15 cellular contexts compared by ENCODE assay signal in the genomic region with DNA sequence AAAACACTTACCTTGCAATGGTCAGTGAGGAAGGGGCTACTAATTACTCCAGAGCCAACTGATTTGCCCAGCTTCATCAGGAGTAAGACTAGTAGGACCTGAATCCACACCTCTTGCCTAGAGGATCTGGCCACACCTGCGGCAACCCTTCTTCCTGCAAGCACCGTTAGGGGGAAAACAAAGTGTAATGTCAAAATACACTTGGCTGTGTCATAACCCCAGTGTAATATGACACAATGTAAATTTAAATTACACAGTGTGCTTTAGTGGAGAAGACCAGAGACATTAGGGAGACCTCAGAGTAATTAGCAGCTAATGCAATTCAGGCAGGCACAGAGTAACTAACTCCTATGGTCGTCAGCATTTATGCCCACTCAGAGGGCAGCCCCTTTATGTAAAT.
A peak's percentile ranks its signal among the peaks of the same experiment; 100 is the strongest.
DNase-seq lines count a peak whose midpoint lies in the region; ATAC-seq and TF ChIP-seq lines count a peak whose summit lies in the region.
"Had no signal": no experiment of that assay in that cellular context is flagged by ENCODE, and none has a peak within 500 bp of the region (broad histone marks: within the 10 kb centered on the region; RNA-seq: fewer than 3 reads in every experiment).

No MANE protein-coding gene starts in this region.

- TF ChIP-seq CTCF in endodermal cell (conservative IDR thresholded peaks at IDR 0.05) (no peak), psoas muscle (IDR thresholded peaks at IDR 0.05) (no peak)

- no peaks in the 10 kb centered on the region for H3K9me3 Mint-ChIP-seq in endodermal cell

- intact Hi-C loops in psoas muscle (cut with DNase I), result loop anchor here in 1 of 2 donors (10.0 kb wide), 1 partner anchor 127 kb away; no protein-coding TSS in a partner anchor

- H3K4me1 ChIP-seq in endodermal cell (ENCODE audit: control insufficient read depth, insufficient read depth, low read length) (no peaks in the 10 kb centered on the region), psoas muscle (peaks cover 20% of the 10 kb centered on the region)

- DNase-seq in NCI-H128 (lab: John Stamatoyannopoulos, UW; ENCODE audit: unreplicated experiment) (peak; percentile 24), NCI-H2107 treated with DMSO at 0.1 percent for 48 hours (lab: John Stamatoyannopoulos, UW; ENCODE audit: unreplicated experiment) (peak; percentile 69), endodermal cell (no peak), psoas muscle (no peak)
- DNase-seq: activated CD4-positive, alpha-beta memory T cell treated with anti-CD3 and anti-CD28 coated beads for 36 hours; activated naive CD4-positive, alpha-beta T cell treated with anti-CD3 and anti-CD28 coated beads for 36 hours; activated T-cell treated with anti-CD3 and anti-CD28 coated beads, Interleukin-2, amount 50 U/mL, for 1 hour; aorta; GDM1; stimulated activated CD4-positive, alpha-beta T cell treated with anti-CD3 and anti-CD28 coated beads, Interleukin-12 subunit alpha, Interleukin-12 subunit beta, amount 100 ng/mL, for 4 hours had no signal

- no peaks in the 10 kb centered on the region for H3K9me3 ChIP-seq in endodermal cell (ENCODE audit: control insufficient read depth, low read length)
- no peaks in the 10 kb centered on the region for H3K9me3 ChIP-seq in psoas muscle
- H3K9me3 ChIP-seq: suprapubic skin had no signal

- peaks cover 35% of the 10 kb centered on the region for H3K27me3 Mint-ChIP-seq in endodermal cell (ENCODE audit: insufficient read depth)
- H3K27me3 Mint-ChIP-seq: activated CD4-positive, alpha-beta memory T cell treated with anti-CD3 and anti-CD28 coated beads for 36 hours had no signal

- H3K36me3 ChIP-seq in endodermal cell (ENCODE audit: control insufficient read depth, insufficient read depth, low read length) (no peaks in the 10 kb centered on the region), psoas muscle (ENCODE audit: insufficient read depth in 1 of 2, low read depth in 1 of 2) (no peaks in the 10 kb centered on the region)
- H3K36me3 ChIP-seq: suprapubic skin had no signal

- no peak overlapping the region for H3K27ac Mint-ChIP-seq in endodermal cell
- H3K27ac Mint-ChIP-seq: activated CD4-positive, alpha-beta memory T cell treated with anti-CD3 and anti-CD28 coated beads for 36 hours; activated naive CD4-positive, alpha-beta T cell treated with anti-CD3 and anti-CD28 coated beads for 36 hours; B cell had no signal

- H3K27ac ChIP-seq in endodermal cell (ENCODE audit: low read depth, low read length) (no peak overlapping the region), psoas muscle (no peak overlapping the region)
- H3K27ac ChIP-seq: suprapubic skin had no signal

- no peaks in the 10 kb centered on the region for H3K36me3 Mint-ChIP-seq in endodermal cell (ENCODE audit: low read depth)
- H3K36me3 Mint-ChIP-seq: activated CD4-positive, alpha-beta memory T cell treated with anti-CD3 and anti-CD28 coated beads for 36 hours had no signal

- peak in 1 of 4 donors; percentile 46 for ATAC-seq in psoas muscle
- ATAC-seq in GM18858 (IDR thresholded peaks at IDR 0.05; ENCODE audit: unreplicated experiment), result no peak
- no peak for ATAC-seq in GM18517 (IDR thresholded peaks at IDR 0.05; ENCODE audit: unreplicated experiment)
- no peak for ATAC-seq in GM18867 (IDR thresholded peaks at IDR 0.05; ENCODE audit: unreplicated experiment)

- WGBS in endodermal cell (ENCODE audit: insufficient coverage in 1 of 2, insufficient read length in 1 of 2), 2 experiments, result 62 to 100% methylated on average over 1 to 3 of the region's 3 CpGs
- 33 to 36% (median 34%) methylated on average over 3 of the region's 3 CpGs for WGBS in psoas muscle, 3 donors

- peak overlapping the region; percentile 52 for H3K4me3 Mint-ChIP-seq in endodermal cell
- H3K4me3 Mint-ChIP-seq: activated CD4-positive, alpha-beta memory T cell treated with anti-CD3 and anti-CD28 coated beads for 36 hours; activated naive CD4-positive, alpha-beta T cell treated with anti-CD3 and anti-CD28 coated beads for 36 hours; B cell had no signal

- no peak overlapping the region for H3K9ac ChIP-seq in endodermal cell (ENCODE audit: extremely low read depth, low read length, poor library complexity, severe bottlenecking)

- peaks cover 29% of the 10 kb centered on the region for H3K27me3 ChIP-seq in endodermal cell (ENCODE audit: control insufficient read depth, insufficient read depth, low read length, poor library complexity, severe bottlenecking)
- peaks cover 0 to 3% (median 0%) of the 10 kb centered on the region in 3 donors for H3K27me3 ChIP-seq in psoas muscle (ENCODE audit: insufficient read depth in 3 of 3, low read length in 2 of 3)

- peaks cover 5% of the 10 kb centered on the region for H3K4me1 Mint-ChIP-seq in endodermal cell
- H3K4me1 Mint-ChIP-seq: B cell had no signal

- H3K4me3 ChIP-seq in endodermal cell (ENCODE audit: low read length) (no peak overlapping the region), psoas muscle (peak overlapping the region; percentile 63)
- H3K4me3 ChIP-seq: suprapubic skin had no signal

Comparison
In these comparisons a context has a peak if more than half of its experiments do, and no peak if none do; other contexts are left out.
1. DNase-seq: peak in NCI-H128 (single experiment) and NCI-H2107 treated with DMSO at 0.1 percent for 48 hours (single experiment); none in endodermal cell (single experiment) and psoas muscle (0 of 2).